10 cellular contexts compared by ENCODE assay signal in genomic region chr11:63851354-63851753, GRCh38. TPM values are rescaled to one million over a fixed set of nuclear protein-coding genes. Genes with fewer than 3 reads are reported as not detected.
DNase-seq lines count a peak whose midpoint lies in the region; ATAC-seq and TF ChIP-seq lines count a peak whose summit lies in the region.
"Had no signal": no experiment of that assay in that cellular context is flagged by ENCODE, and none has a peak within 500 bp of the region (broad histone marks: within the 10 kb centered on the region; RNA-seq: fewer than 3 reads in every experiment).

No MANE protein-coding gene starts in this region.

- H3K4me3 Mint-ChIP-seq in Caco-2 (ENCODE audit: unreplicated experiment): peak overlapping the region; percentile 35
- no peak overlapping the region for H3K4me3 Mint-ChIP-seq in progenitor cell of endocrine pancreas (ENCODE audit: low read depth)

- CTCF ChIA-PET in Caco-2 (lab: Charles Lee): interaction anchor here (1.3 to 1.7 kb wide), 2 partner anchors 13 to 21 kb away, joined by 4 to 6 read pairs; partner anchors contain the start of gene MARK2

- H3K27ac ChIP-seq in duodenal mucosa (ENCODE audit: low read depth, low read length) (no peak overlapping the region), Karpas-422 (ENCODE audit: low read length) (no peak overlapping the region)

- peaks cover 64% of the 10 kb centered on the region for H3K4me1 ChIP-seq in Caco-2
- H3K4me1 ChIP-seq in duodenal mucosa (ENCODE audit: control insufficient read depth in 1 of 2, insufficient read depth in 2 of 2, low read length in 2 of 2): peaks cover 40 to 45% of the 10 kb centered on the region in 2 donors
- H3K4me1 ChIP-seq in Karpas-422 (ENCODE audit: low read length): no peaks in the 10 kb centered on the region

- H3K9me2 ChIP-seq in Karpas-422 (replicated peaks; ENCODE audit: insufficient read depth, low read length): no peaks in the 10 kb centered on the region

- TSS peak; percentile 11 for BruUV-seq in Caco-2 (replicated peaks; lab: Mats Ljungman, UMichigan)

- intact Hi-C loops in Caco-2 (cut with micrococcal nuclease; ENCODE audit: unreplicated experiment) (no loop called here), Right ventricle myocardium inferior (cut with DNase I) (no loop called here)

- peaks cover 19% of the 10 kb centered on the region for H4K20me1 ChIP-seq in Karpas-422 (ENCODE audit: insufficient read depth, low read depth, low read length)

- no peak overlapping the region for H3K4me3 ChIP-seq in Caco-2 (ENCODE audit: low read depth, low read length)
- H3K4me3 ChIP-seq in duodenal mucosa (ENCODE audit: low read depth in 1 of 2, low read length in 2 of 2): peak overlapping the region; percentile 11 to 54
- no peak overlapping the region for H3K4me3 ChIP-seq in Karpas-422 (ENCODE audit: low read length)
- H3K4me3 ChIP-seq: Peyer's patch had no signal

- H3K27ac Mint-ChIP-seq in Caco-2 (ENCODE audit: unreplicated experiment) (peak overlapping the region; percentile 7), progenitor cell of endocrine pancreas (peak overlapping the region; percentile 39)

- H3K9me3 ChIP-seq in Caco-2 (no peaks in the 10 kb centered on the region), duodenal mucosa (ENCODE audit: control insufficient read depth in 1 of 2, low read length in 2 of 2) (no peaks in the 10 kb centered on the region), Karpas-422 (ENCODE audit: low read length) (no peaks in the 10 kb centered on the region)
- H3K9me3 ChIP-seq: Peyer's patch had no signal

- POLR2A ChIA-PET in Caco-2 (lab: Charles Lee): interaction anchor here (0.8 kb wide), 1 partner anchor 13 kb away, joined by 3 read pairs; the partner anchor contains the start of gene MARK2

- ATAC-seq in GM19467 (IDR thresholded peaks at IDR 0.05; ENCODE audit: unreplicated experiment) (no peak), Right ventricle myocardium inferior (no peak)

- H3K36me3 ChIP-seq in Caco-2 (ENCODE audit: control insufficient read depth, insufficient read depth, low read length) (no peaks in the 10 kb centered on the region), duodenal mucosa (ENCODE audit: control insufficient read depth in 1 of 2, insufficient read depth in 2 of 2, low read length in 2 of 2) (peaks cover 0 to 6% of the 10 kb centered on the region in 2 donors), Karpas-422 (ENCODE audit: insufficient read depth, low read length) (peaks cover 9% of the 10 kb centered on the region; the same call in 1 of the 2 replicates)
- H3K36me3 ChIP-seq: Peyer's patch had no signal

- H3K79me2 ChIP-seq in Karpas-422 (ENCODE audit: low read length): peaks cover 91% of the 10 kb centered on the region

- peaks cover 69% of the 10 kb centered on the region for H3K36me3 Mint-ChIP-seq in Caco-2 (ENCODE audit: insufficient read depth, unreplicated experiment)
- peaks cover 20% of the 10 kb centered on the region for H3K36me3 Mint-ChIP-seq in progenitor cell of endocrine pancreas (ENCODE audit: insufficient read depth)

- peaks cover 33% of the 10 kb centered on the region for H3K4me1 Mint-ChIP-seq in Caco-2 (ENCODE audit: low read depth, unreplicated experiment)
- H3K4me1 Mint-ChIP-seq in progenitor cell of endocrine pancreas (ENCODE audit: low read depth): peaks cover 27% of the 10 kb centered on the region

- TF ChIP-seq CTCF in Caco-2 (IDR thresholded peaks at IDR 0.05; ENCODE audit: insufficient read depth in 1 of 2, low read depth in 1 of 2, low read length in 1 of 2, severe bottlenecking in 1 of 2, unreplicated experiment in 1 of 2) (no peak), progenitor cell of endocrine pancreas (IDR thresholded peaks at IDR 0.05; ENCODE audit: unreplicated experiment) (no peak)

- H3K9ac ChIP-seq in duodenal mucosa (ENCODE audit: low read depth in 1 of 2, low read length in 2 of 2) (peak overlapping the region; percentile 3 to 4), Karpas-422 (ENCODE audit: low read length) (no peak overlapping the region)

- no peak overlapping the region for H2AFZ ChIP-seq in Karpas-422 (ENCODE audit: low read length)

- no peaks in the 10 kb centered on the region for H3K27me3 Mint-ChIP-seq in Caco-2 (ENCODE audit: insufficient read depth, unreplicated experiment)
- H3K27me3 Mint-ChIP-seq in progenitor cell of endocrine pancreas: no peaks in the 10 kb centered on the region

- DNase-seq in Caco-2 (no peak), OCI-M1 (lab: John Stamatoyannopoulos, UW) (peak; percentile 51), progenitor cell of endocrine pancreas (ENCODE audit: low spot score, unreplicated experiment) (no peak), NCI-H526 treated with DMSO at 0.1 percent for 48 hours (lab: John Stamatoyannopoulos, UW) (no peak), Karpas-422 (no peak), Right ventricle myocardium inferior (ENCODE audit: missing footprints) (no peak)
- DNase-seq: NCI-H187, Peyer's patch had no signal

- no peaks in the 10 kb centered on the region for H3K9me3 Mint-ChIP-seq in Caco-2 (ENCODE audit: unreplicated experiment)
- H3K9me3 Mint-ChIP-seq in progenitor cell of endocrine pancreas (ENCODE audit: low read depth): no peaks in the 10 kb centered on the region

- H3K4me2 ChIP-seq in Karpas-422 (ENCODE audit: low read depth, low read length, poor library complexity, severe bottlenecking): no peak overlapping the region

- no peaks in the 10 kb centered on the region for H3K27me3 ChIP-seq in Caco-2 (replicated peaks; ENCODE audit: control insufficient read depth, insufficient read depth, low read length)
- no peaks in the 10 kb centered on the region for H3K27me3 ChIP-seq in duodenal mucosa (ENCODE audit: control insufficient read depth in 1 of 2, insufficient read depth in 2 of 2, low read length in 2 of 2)
- no peaks in the 10 kb centered on the region for H3K27me3 ChIP-seq in Karpas-422 (ENCODE audit: low read length)
- H3K27me3 ChIP-seq: Peyer's patch had no signal

RNA-seq across cellular contexts. Expression of gene MARK2, which starts 12.4 kb away (rescaled TPM):
- 63.5 and 64.5 TPM in 2 replicates for total RNA-seq in Caco-2 (2022)
- 55.5 and 59.1 TPM in 2 replicates for total RNA-seq in progenitor cell of endocrine pancreas
- total RNA-seq in Karpas-422 (2014; rRNA removed; shearing (Covaris generic); ENCODE audit: low replicate concordance): 22.1 and 26.9 TPM in 2 replicates
- total RNA-seq in Right ventricle myocardium inferior: 37.4 TPM

RNA-seq across cellular contexts. Expression of gene SPINDOC, which starts 38.1 kb away (rescaled TPM):
- total RNA-seq in Caco-2 (2022): 71.2 and 72.1 TPM in 2 replicates
- 75.3 and 77.8 TPM in 2 replicates for total RNA-seq in progenitor cell of endocrine pancreas
- total RNA-seq in Karpas-422 (2014; rRNA removed; shearing (Covaris generic); ENCODE audit: low replicate concordance): 40.3 and 88.1 TPM in 2 replicates
- 11.9 TPM for total RNA-seq in Right ventricle myocardium inferior

Comparison
In these comparisons a context has a peak if more than half of its experiments do, and no peak if none do; other contexts are left out.
1. H3K4me3 ChIP-seq: peak in duodenal mucosa (2 of 2); none in Caco-2 (single experiment) and Karpas-422 (single experiment).